Comparison of ENCODE assay signal across 9 cellular contexts in genomic region chrX:69618803-69619202, GRCh38. TPM values are rescaled to one million over a fixed set of nuclear protein-coding genes. Genes with fewer than 3 reads are reported as not detected.
DNase-seq lines count a peak whose midpoint lies in the region; ATAC-seq and TF ChIP-seq lines count a peak whose summit lies in the region.
"Had no signal": no experiment of that assay in that cellular context is flagged by ENCODE, and none has a peak within 500 bp of the region (broad histone marks: within the 10 kb centered on the region; RNA-seq: fewer than 3 reads in every experiment).

No MANE protein-coding gene starts in this region.

- H3K9me3 ChIP-seq in Loucy (ENCODE audit: insufficient read depth, low read depth, low read length) = no peaks in the 10 kb centered on the region
- no peaks in the 10 kb centered on the region for H3K9me3 ChIP-seq in adrenal gland (replicated peaks in 1 of 3)
- H3K9me3 ChIP-seq: SJCRH30 had no signal

- peak; percentile 37 for ATAC-seq in left lobe of liver
- no peak for ATAC-seq in GM19452 (IDR thresholded peaks at IDR 0.05; ENCODE audit: unreplicated experiment)
- no peak for ATAC-seq in HG03159 (IDR thresholded peaks at IDR 0.05; ENCODE audit: unreplicated experiment)

- H3K4me3 ChIP-seq in Loucy (ENCODE audit: low read length, poor library complexity, severe bottlenecking) (no peak overlapping the region), adrenal gland (no peak overlapping the region)
- H3K4me3 ChIP-seq: lung, SJCRH30 had no signal

- peak; percentile 8 for DNase-seq in ELR (ENCODE audit: low read depth)
- DNase-seq in adrenal gland = peak; percentile 25 to 66 (median 28)
- no peak for DNase-seq in left lobe of liver (ENCODE audit: low spot score)
- no peak for DNase-seq in amniotic stem cell (lab: John Stamatoyannopoulos, UW)

- no peaks in the 10 kb centered on the region for H4K20me1 ChIP-seq in Loucy (ENCODE audit: insufficient read depth, low read length, poor library complexity, severe bottlenecking)

- no peak overlapping the region for H3K4me2 ChIP-seq in Loucy (ENCODE audit: low read depth, low read length, poor library complexity, severe bottlenecking)

- H3K27ac ChIP-seq in adrenal gland = no peak overlapping the region
- H3K27ac ChIP-seq: SJCRH30 had no signal

- 0% methylated on average over 1 of the region's 1 CpG for WGBS in adrenal gland, 4 donors

- no peaks in the 10 kb centered on the region for H3F3A ChIP-seq in Loucy (ENCODE audit: low read depth)

- no peaks in the 10 kb centered on the region for H3K79me2 ChIP-seq in Loucy (ENCODE audit: insufficient read depth, low read length)

- H3K9me2 ChIP-seq in Loucy (replicated peaks; ENCODE audit: low read depth, low read length) = no peaks in the 10 kb centered on the region

- no peak overlapping the region for H3K9ac ChIP-seq in Loucy (ENCODE audit: low read depth, low read length, poor library complexity, severe bottlenecking)

- TF ChIP-seq CTCF in Loucy (conservative IDR thresholded peaks at IDR 0.05; ENCODE audit: low read length) (peak; percentile 46; the same call in 1 of the 2 replicates), adrenal gland (IDR thresholded peaks at IDR 0.05) (peak; percentile 38 to 68 (median 60))

- intact Hi-C loops in adrenal gland (cut with DNase I) = loop anchor here in 1 of 2 donors (5.0 kb wide), 1 partner anchor 82 kb away; no protein-coding TSS in a partner anchor

- H3K36me3 ChIP-seq in Loucy (ENCODE audit: insufficient read depth, low read length) = no peaks in the 10 kb centered on the region
- no peaks in the 10 kb centered on the region for H3K36me3 ChIP-seq in adrenal gland (replicated peaks in 1 of 2)
- H3K36me3 ChIP-seq: SJCRH30 had no signal

- TF ChIP-seq POLR2A in adrenal gland (IDR thresholded peaks at IDR 0.05) = no peak

- H2AFZ ChIP-seq in Loucy (ENCODE audit: low read length) = no peak overlapping the region

- H3K27me3 ChIP-seq in Loucy (ENCODE audit: insufficient read depth, low read length, poor library complexity, severe bottlenecking) = no peaks in the 10 kb centered on the region
- H3K27me3 ChIP-seq in adrenal gland = peaks cover 22% of the 10 kb centered on the region

- H3K4me1 ChIP-seq in Loucy (ENCODE audit: insufficient read depth, low read length, poor library complexity, severe bottlenecking) (no peaks in the 10 kb centered on the region), adrenal gland (replicated peaks in 1 of 2) (peaks cover 0 to 10% of the 10 kb centered on the region in 2 donors)
- H3K4me1 ChIP-seq: SJCRH30 had no signal

RNA-seq across cellular contexts. Expression of gene EDA, which starts 2.9 kb away (rescaled TPM):
- total RNA-seq in adrenal gland = 10 to 100 TPM in 7 of 8 donors, 1 to 10 TPM in 1; 6.9 to 25.0 (median 17.7) TPM
- polyA plus RNA-seq in adrenal gland = 10 to 100 TPM in 1 of 3 donors, 1 to 10 TPM in 2; 5.6 to 28.7 (median 6.8) TPM
- total RNA-seq in left lobe of liver = 2.5 TPM

Comparison
In these comparisons a context has a peak if more than half of its experiments do, and no peak if none do; other contexts are left out.
1. DNase-seq: peak in ELR (single experiment) and adrenal gland (7 of 7); none in left lobe of liver (single experiment) and amniotic stem cell (single experiment).